36 cellular contexts compared by ENCODE assay signal in the genomic region with DNA sequence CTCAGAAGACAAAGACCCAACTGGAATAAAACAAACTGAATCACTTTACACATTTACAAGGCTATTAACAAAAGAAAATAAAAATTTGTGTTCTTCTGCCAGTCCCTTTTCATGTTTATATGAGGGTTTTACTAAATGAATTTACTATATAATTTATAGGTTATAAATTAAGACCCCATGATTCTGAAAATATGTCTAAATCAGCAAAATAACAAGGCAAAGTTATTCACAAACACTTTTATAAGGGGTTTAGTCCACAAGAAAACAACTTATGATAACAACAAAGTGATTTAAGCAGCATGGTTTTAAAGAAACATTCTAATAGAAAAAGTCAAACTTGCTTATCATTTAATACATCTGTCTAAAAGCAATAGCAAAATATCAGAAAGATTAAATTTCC.
"Had no signal": no experiment of that assay in that cellular context is flagged by ENCODE, and none has a peak within 500 bp of the region (broad histone marks: within the 10 kb centered on the region; RNA-seq: fewer than 3 reads in every experiment).

No MANE protein-coding gene starts in this region.

- H3K9me3 ChIP-seq: adrenal gland, body of pancreas, breast epithelium had no signal

- H3K4me1 Mint-ChIP-seq: activated T-helper 17 cell treated with anti-CD3 and anti-CD28 coated beads, Interleukin-2, amount 50 U/mL, for 72 hours had no signal

- H3K4me3 Mint-ChIP-seq: activated B cell treated with CpG ODN at 0.5 μM for 24 hours; activated CD4-positive, alpha-beta memory T cell treated with anti-CD3 and anti-CD28 coated beads for 36 hours; activated T-cell treated with anti-CD3 and anti-CD28 coated beads, Interleukin-2, amount 50 U/mL, for 72 hours; activated T-helper 17 cell treated with anti-CD3 and anti-CD28 coated beads, Interleukin-2, amount 50 U/mL, for 72 hours had no signal

- H3K27me3 ChIP-seq: adrenal gland, body of pancreas, breast epithelium had no signal

- H3K9me3 Mint-ChIP-seq: activated B cell treated with CpG ODN at 0.5 μM for 24 hours; activated CD4-positive, alpha-beta memory T cell treated with anti-CD3 and anti-CD28 coated beads for 36 hours; activated T-cell treated with anti-CD3 and anti-CD28 coated beads, Interleukin-2, amount 50 U/mL, for 72 hours; activated T-helper 17 cell treated with anti-CD3 and anti-CD28 coated beads, Interleukin-2, amount 50 U/mL, for 72 hours had no signal

- H3K9ac ChIP-seq: KMS-11 had no signal

- H3K27me3 Mint-ChIP-seq: activated B cell treated with CpG ODN at 0.5 μM for 24 hours; activated CD4-positive, alpha-beta memory T cell treated with anti-CD3 and anti-CD28 coated beads for 36 hours; activated T-helper 17 cell treated with anti-CD3 and anti-CD28 coated beads, Interleukin-2, amount 50 U/mL, for 72 hours had no signal

- H3K27ac ChIP-seq: adrenal gland, body of pancreas, breast epithelium, KMS-11, RWPE1, VCaP had no signal

- H3K36me3 ChIP-seq: breast epithelium had no signal

- H3K27ac Mint-ChIP-seq: activated B cell treated with CpG ODN at 0.5 μM for 24 hours; activated CD4-positive, alpha-beta memory T cell treated with anti-CD3 and anti-CD28 coated beads for 36 hours; activated T-cell treated with anti-CD3 and anti-CD28 coated beads, Interleukin-2, amount 50 U/mL, for 72 hours; activated T-helper 17 cell treated with anti-CD3 and anti-CD28 coated beads, Interleukin-2, amount 50 U/mL, for 72 hours had no signal

- FAIRE-seq: RCC 7860 had no signal

- ATAC-seq: activated T-cell treated with anti-CD3 and anti-CD28 coated beads, Interleukin-2, amount 50 U/mL, for 72 hours; activated T-helper 17 cell treated with anti-CD3 and anti-CD28 coated beads, Interleukin-2, amount 50 U/mL, for 72 hours; body of pancreas; PC-3; Right ventricle myocardium inferior; SK-N-SH treated with all-trans-retinoic acid at 6 μM for 48 hours had no signal

- DNase-seq: activated B cell treated with CpG ODN at 0.5 μM for 24 hours; activated CD4-positive, alpha-beta memory T cell treated with anti-CD3 and anti-CD28 coated beads for 36 hours; activated CD4-positive, alpha-beta T cell treated with anti-CD3 and anti-CD28 coated beads for 4 hours; activated CD4-positive, alpha-beta T cell treated with anti-CD3 and anti-CD28 coated beads, Interleukin-2, amount 50 U/mL, for 1 hour; activated CD4-positive, CD25-positive, alpha-beta regulatory T cell treated with anti-CD3 and anti-CD28 coated beads, Interleukin-2, amount 50 U/mL, for 72 hours; activated effector memory CD4-positive, alpha-beta T cell treated with anti-CD3 and anti-CD28 coated beads, Interleukin-2, amount 50 U/mL, for 16 hours; activated naive CD4-positive, alpha-beta T cell; activated naive CD4-positive, alpha-beta T cell treated with anti-CD3 and anti-CD28 coated beads, Interleukin-2, amount 50 U/mL, for 16 hours; activated T-cell treated with anti-CD3 and anti-CD28 coated beads, Interleukin-2, amount 50 U/mL, for 1 hour; activated T-cell treated with anti-CD3 and anti-CD28 coated beads, Interleukin-2, amount 50 U/mL, for 72 hours; adrenal gland; body of pancreas; NCI-H1092 treated with DMSO at 0.1 percent for 48 hours; NCI-H1417; NCI-H146; NCI-H187; NCI-H2029 treated with DMSO at 0.1 percent for 48 hours; NCI-H2107; NCI-H2171; NCI-H510A; NCI-H526; NCI-H748 treated with DMSO at 0.1 percent for 48 hours; NK-92 treated with Interleukin-12 subunit alpha and Interleukin-12 subunit beta, amount 100 ng/mL, for 24 hours; PC-3; SIG-M5; T-helper 1 cell; T-helper 2 cell; T-helper 9 cell had no signal

- H3K4me2 ChIP-seq: KMS-11 had no signal

- H3K4me3 ChIP-seq: adrenal gland, body of pancreas, breast epithelium had no signal
